In the genomic region with DNA sequence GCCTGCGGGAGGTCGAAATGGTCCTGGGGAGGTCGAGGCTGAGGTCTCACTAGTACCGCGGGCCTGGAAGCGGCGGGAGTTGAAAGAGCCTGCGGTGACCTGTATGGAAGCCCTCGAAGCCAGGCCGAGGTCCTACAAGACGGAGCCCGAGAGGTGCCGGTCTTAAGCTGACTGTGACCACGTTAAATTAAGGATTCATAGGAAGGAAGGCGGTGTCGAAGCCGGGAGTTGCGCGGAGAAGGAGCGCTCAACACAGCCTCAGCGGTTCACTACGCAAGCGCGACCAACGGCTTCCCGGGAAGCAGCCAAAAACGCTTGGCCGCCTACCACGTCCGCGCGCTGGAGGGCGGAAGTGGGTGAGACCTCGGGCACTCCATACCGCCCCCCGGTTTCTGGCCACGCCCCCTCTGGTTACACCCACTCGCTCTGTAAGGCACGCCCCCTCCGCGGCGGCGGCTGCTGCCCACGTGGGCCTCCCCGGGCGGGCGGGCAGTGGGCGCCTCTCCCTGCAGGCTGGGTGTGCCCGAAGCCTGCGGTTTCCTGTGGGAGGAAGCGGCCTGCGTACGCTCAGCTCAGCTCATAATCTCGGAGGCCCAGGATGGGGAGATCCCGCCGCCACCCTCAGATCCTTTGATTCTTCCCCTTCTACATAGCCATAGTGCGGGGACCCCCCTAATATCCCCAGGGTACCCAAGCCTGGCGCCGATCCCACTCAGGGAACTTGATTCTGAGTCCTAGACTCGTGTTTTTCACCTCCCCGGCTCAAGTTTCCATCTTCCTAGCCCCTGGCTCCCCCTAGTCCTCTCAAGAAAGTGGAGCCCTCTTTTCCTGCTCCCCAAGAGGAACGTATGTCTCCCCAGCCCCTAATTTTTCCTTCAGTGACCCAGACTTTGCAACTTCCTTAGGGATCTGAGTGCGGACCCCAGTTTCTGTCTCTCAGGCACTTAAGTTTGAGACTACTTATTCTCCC, we compare ENCODE assay signal across 8 cellular contexts. TPM values are rescaled to one million over a fixed set of nuclear protein-coding genes. Genes with fewer than 3 reads are reported as not detected.
DNase-seq lines count a peak whose midpoint lies in the region; ATAC-seq and TF ChIP-seq lines count a peak whose summit lies in the region.

No MANE protein-coding gene starts in this region.

- DNase-seq in GM23248, result peak; percentile 99
- DNase-seq in Panc1 (ENCODE audit: low read depth, low spot score), result no peak
- DNase-seq in activated T-cell treated with anti-CD3 and anti-CD28 coated beads, Interleukin-2, amount 50 U/mL, for 72 hours, result peak; percentile 99 to 100
- DNase-seq in esophagus squamous epithelium (lab: John Stamatoyannopoulos, UW), result peak; percentile 95
- peak; percentile 99 for DNase-seq in naive B cell
- DNase-seq in stimulated activated CD8-positive, alpha-beta memory T cell treated with anti-CD3 and anti-CD28 coated beads, Interleukin-7, amount 100 ng/mL, for 48 hours (ENCODE audit: extremely low read depth in 1 of 2, low read depth in 1 of 2), result peak; percentile 97 to 99

- intact Hi-C loops in Panc1 (cut with micrococcal nuclease; ENCODE audit: unreplicated experiment), result no loop called here
- intact Hi-C loops in esophagus squamous epithelium (cut with DNase I), result no loop called here

- H3K9me2 ChIP-seq in DOHH2 (replicated peaks; ENCODE audit: control insufficient read depth, low read length) (no peaks in the 10 kb centered on the region), GM23248 (ENCODE audit: insufficient read depth) (no peaks in the 10 kb centered on the region)

- H3K4me1 Mint-ChIP-seq in activated T-cell treated with anti-CD3 and anti-CD28 coated beads, Interleukin-2, amount 50 U/mL, for 72 hours (ENCODE audit: low read depth), result peaks cover 68% of the 10 kb centered on the region
- H3K4me1 Mint-ChIP-seq in naive B cell, result peaks cover 57 to 69% (median 63%) of the 10 kb centered on the region in 3 donors

- in situ Hi-C loops in GM23248 (cut with MboI), result no loop called here
- in situ Hi-C loops in Panc1 (cut with HindIII; ENCODE audit: low pct_unique_long_range_greater_than_20kb, low sequenced_read_pairs), result no loop called here

- H3K9me3 ChIP-seq in DOHH2 (ENCODE audit: control insufficient read depth, insufficient read depth, low read length), result no peaks in the 10 kb centered on the region
- H3K9me3 ChIP-seq in GM23248 (ENCODE audit: low read depth), result no peaks in the 10 kb centered on the region
- H3K9me3 ChIP-seq in KOPT-K1 (ENCODE audit: insufficient read depth, low read length, poor library complexity, severe bottlenecking), result no peaks in the 10 kb centered on the region
- no peaks in the 10 kb centered on the region for H3K9me3 ChIP-seq in Panc1 (ENCODE audit: control insufficient read depth, insufficient read depth, low read depth, low read length)
- H3K9me3 ChIP-seq in esophagus squamous epithelium, result no peaks in the 10 kb centered on the region

- TF ChIP-seq POLR2A in esophagus squamous epithelium (IDR thresholded peaks at IDR 0.05), result peak in 3 of 4 donors; percentile 39 to 84 (median 53)

- H3K4me2 ChIP-seq in DOHH2 (ENCODE audit: low read length) (peak overlapping the region; percentile 99), GM23248 (ENCODE audit: unreplicated experiment) (peak overlapping the region; percentile 94)

- H3K9me3 Mint-ChIP-seq in activated T-cell treated with anti-CD3 and anti-CD28 coated beads, Interleukin-2, amount 50 U/mL, for 72 hours, result no peaks in the 10 kb centered on the region
- peaks cover 0 to 5% (median 0%) of the 10 kb centered on the region in 7 donors for H3K9me3 Mint-ChIP-seq in naive B cell

- no TSS peak for BruUV-seq in Panc1 (replicated peaks; lab: Mats Ljungman, UMichigan)

- no peaks in the 10 kb centered on the region for H4K20me1 ChIP-seq in DOHH2 (ENCODE audit: control insufficient read depth, insufficient read depth, low read depth, low read length)
- no peaks in the 10 kb centered on the region for H4K20me1 ChIP-seq in GM23248 (ENCODE audit: insufficient read depth)

- H3K4me1 ChIP-seq in DOHH2 (ENCODE audit: control insufficient read depth, low read length) (peaks cover 62% of the 10 kb centered on the region), GM23248 (ENCODE audit: insufficient read depth) (peaks cover 29% of the 10 kb centered on the region), Panc1 (ENCODE audit: control insufficient read depth, insufficient read depth, low read length) (peaks cover 14% of the 10 kb centered on the region), esophagus squamous epithelium (peaks cover 17 to 71% (median 40%) of the 10 kb centered on the region in 3 donors)

- peak; percentile 73 for ATAC-seq in Panc1
- peak; percentile 71 to 74 for ATAC-seq in activated T-cell treated with anti-CD3 and anti-CD28 coated beads, Interleukin-2, amount 50 U/mL, for 72 hours (replicated peaks in 1 of 2)
- peak; percentile 70 to 72 for ATAC-seq in naive B cell (ENCODE audit: low read depth in 2 of 2)

- H3K9ac ChIP-seq in GM23248, result peak overlapping the region; percentile 87

- H2AFZ ChIP-seq in GM23248, result peak overlapping the region; percentile 86

- H3K4me3 ChIP-seq in DOHH2 (ENCODE audit: low read length) (peak overlapping the region; percentile 84), GM23248 (peak overlapping the region; percentile 70), Panc1 (ENCODE audit: low read depth in 2 of 2, low read length in 2 of 2) (peak overlapping the region; percentile 54 to 67), esophagus squamous epithelium (peak overlapping the region; percentile 52 to 83 (median 61))

- peaks cover 17% of the 10 kb centered on the region for H3K79me2 ChIP-seq in DOHH2 (ENCODE audit: control insufficient read depth, low read length)
- H3K79me2 ChIP-seq in GM23248 (ENCODE audit: insufficient read depth), result peaks cover 14% of the 10 kb centered on the region

- WGBS in GM23248 (ENCODE audit: low coverage in 1 of 2, low lambda C conversion rate in 2 of 2, missing lambda C conversion rate in 2 of 2), 2 experiments, result 3 to 4% methylated on average over 40 to 56 of the region's 63 CpGs
- 3 to 11% methylated on average over 9 to 37 of the region's 63 CpGs for WGBS in esophagus squamous epithelium, 2 donors

- no peak for TF ChIP-seq CTCF in DOHH2 (IDR thresholded peaks at IDR 0.05; ENCODE audit: low read depth, low read length, poor library complexity, severe bottlenecking)
- TF ChIP-seq CTCF in Panc1 (IDR thresholded peaks at IDR 0.05), result no peak
- peak in 2 of 6 experiments; percentile 14 to 20 for TF ChIP-seq CTCF in esophagus squamous epithelium (IDR thresholded peaks at IDR 0.05)

- peaks cover 12% of the 10 kb centered on the region for H3F3A ChIP-seq in DOHH2 (ENCODE audit: control insufficient read depth, insufficient read depth)
- peaks cover 28% of the 10 kb centered on the region for H3F3A ChIP-seq in GM23248 (ENCODE audit: insufficient read depth)

- H3K36me3 ChIP-seq in DOHH2 (ENCODE audit: control insufficient read depth, low read length) (no peaks in the 10 kb centered on the region; the same call in 1 of the 2 replicates), GM23248 (ENCODE audit: low read depth) (no peaks in the 10 kb centered on the region), KOPT-K1 (ENCODE audit: insufficient read depth, low read length) (no peaks in the 10 kb centered on the region), Panc1 (ENCODE audit: control insufficient read depth, insufficient read depth, low read length) (no peaks in the 10 kb centered on the region), esophagus squamous epithelium (no peaks in the 10 kb centered on the region)

- no peaks in the 10 kb centered on the region for H3K27me3 Mint-ChIP-seq in activated T-cell treated with anti-CD3 and anti-CD28 coated beads, Interleukin-2, amount 50 U/mL, for 72 hours (ENCODE audit: low read depth)
- H3K27me3 Mint-ChIP-seq in naive B cell, result no peaks in the 10 kb centered on the region

- peak overlapping the region; percentile 96 for H3K27ac Mint-ChIP-seq in activated T-cell treated with anti-CD3 and anti-CD28 coated beads, Interleukin-2, amount 50 U/mL, for 72 hours
- peak overlapping the region; percentile 95 to 100 (median 100) for H3K27ac Mint-ChIP-seq in naive B cell

- H3K36me3 Mint-ChIP-seq in activated T-cell treated with anti-CD3 and anti-CD28 coated beads, Interleukin-2, amount 50 U/mL, for 72 hours (ENCODE audit: insufficient read depth in 2 of 2), result peaks cover 2 to 6% of the 10 kb centered on the region in 2 donors
- H3K36me3 Mint-ChIP-seq in naive B cell, result peaks cover 0 to 9% of the 10 kb centered on the region in 2 donors

- peak overlapping the region; percentile 93 for H3K27ac ChIP-seq in DOHH2 (ENCODE audit: low read depth, low read length)
- H3K27ac ChIP-seq in GM23248, result peak overlapping the region; percentile 94
- peak overlapping the region; percentile 98 for H3K27ac ChIP-seq in KOPT-K1 (ENCODE audit: low read depth, low read length, poor library complexity, severe bottlenecking)
- peak overlapping the region; percentile 96 for H3K27ac ChIP-seq in Panc1 (ENCODE audit: low read length)
- H3K27ac ChIP-seq in esophagus squamous epithelium, result peak overlapping the region; percentile 98 to 99 (median 98)

- no peaks in the 10 kb centered on the region for H3K27me3 ChIP-seq in DOHH2 (ENCODE audit: control insufficient read depth, low read length)
- no peaks in the 10 kb centered on the region for H3K27me3 ChIP-seq in GM23248 (replicated peaks; ENCODE audit: insufficient read depth)
- no peaks in the 10 kb centered on the region for H3K27me3 ChIP-seq in Panc1 (ENCODE audit: control insufficient read depth, insufficient read depth, low read length)
- no peaks in the 10 kb centered on the region for H3K27me3 ChIP-seq in esophagus squamous epithelium

- POLR2A ChIA-PET in Panc1 (lab: Charles Lee), result interaction anchor here (1.9 kb wide), 1 partner anchor 11 kb away, joined by 4 read pairs; no protein-coding TSS in a partner anchor

- CTCF ChIA-PET in Panc1 (lab: Charles Lee), result interaction anchor here (3.0 kb wide), 1 partner anchor 12 kb away, joined by 20 read pairs; no protein-coding TSS in a partner anchor

- H3K4me3 Mint-ChIP-seq in activated T-cell treated with anti-CD3 and anti-CD28 coated beads, Interleukin-2, amount 50 U/mL, for 72 hours, result peak overlapping the region; percentile 93 to 95
- H3K4me3 Mint-ChIP-seq in naive B cell, result peak overlapping the region; percentile 89 to 100 (median 96)

RNA-seq across cellular contexts. Expression of a gene that starts 3.4 kb away (rescaled TPM):
- total RNA-seq in GM23248 (2014; rRNA removed; shearing (Covaris generic)), result 165 and 196 TPM in 2 replicates
- polyA plus RNA-seq in GM23248 (2016; fragmentation: Nextera tagmentation; extraction: Ambion mirVana), result 716 and 742 TPM in 2 replicates
- total RNA-seq in Panc1 (2021; ENCODE audit: unreplicated experiment), result 171 TPM
- 325 TPM for polyA plus RNA-seq in Panc1 (2012; ENCODE audit: insufficient read length)
- total RNA-seq in activated T-cell treated with anti-CD3 and anti-CD28 coated beads, Interleukin-2, amount 50 U/mL, for 72 hours, result 100 to 1,000 TPM; 150 to 174 TPM
- total RNA-seq in esophagus squamous epithelium, result 10 to 100 TPM in 1 of 4 donors, 1 to 10 TPM in 3; 2.0 to 23.7 (median 6.0) TPM
- polyA plus RNA-seq in naive B cell (ENCODE audit: low read depth in 6 of 6), result 100 to 1,000 TPM; 305 to 450 (median 425) TPM

RNA-seq across cellular contexts. Expression of a gene that starts 41.8 kb away (rescaled TPM):
- 7.6 and 27.1 TPM in 2 replicates for total RNA-seq in GM23248 (2014; rRNA removed; shearing (Covaris generic))
- 8.6 and 9.9 TPM in 2 replicates for polyA plus RNA-seq in GM23248 (2016; fragmentation: Nextera tagmentation; extraction: Ambion mirVana)
- 6.6 TPM for total RNA-seq in Panc1 (2021; ENCODE audit: unreplicated experiment)
- polyA plus RNA-seq in Panc1 (2012; ENCODE audit: insufficient read length), result 6.2 TPM
- 10 to 100 TPM; 20.9 to 26.2 TPM for total RNA-seq in activated T-cell treated with anti-CD3 and anti-CD28 coated beads, Interleukin-2, amount 50 U/mL, for 72 hours
- 1 to 10 TPM; 3.2 to 9.3 (median 6.2) TPM for total RNA-seq in esophagus squamous epithelium
- polyA plus RNA-seq in naive B cell (ENCODE audit: low read depth in 6 of 6), result 10 to 100 TPM in 1 of 6 donors, 1 to 10 TPM in 5; 3.9 to 12.1 (median 5.9) TPM

RNA-seq across cellular contexts. Expression of a gene that starts 42.3 kb away (rescaled TPM):
- total RNA-seq in GM23248 (2014; rRNA removed; shearing (Covaris generic)), result not detected in 2 replicates
- polyA plus RNA-seq in GM23248 (2016; fragmentation: Nextera tagmentation; extraction: Ambion mirVana) (not detected in 2 replicates), naive B cell (ENCODE audit: low read depth in 6 of 6) (not detected)
- total RNA-seq in Panc1 (2021; ENCODE audit: unreplicated experiment) (0.39 TPM), esophagus squamous epithelium (not detected)
- polyA plus RNA-seq in Panc1 (2012; ENCODE audit: insufficient read length), result 1.0 TPM
- under 1 TPM; 0.25 to 0.34 TPM for total RNA-seq in activated T-cell treated with anti-CD3 and anti-CD28 coated beads, Interleukin-2, amount 50 U/mL, for 72 hours

RNA-seq across cellular contexts. Expression of a gene that starts 52.0 kb away (rescaled TPM):
- total RNA-seq in GM23248 (2014; rRNA removed; shearing (Covaris generic)), result 0.13 and 0.22 TPM in 2 replicates
- polyA plus RNA-seq in GM23248 (2016; fragmentation: Nextera tagmentation; extraction: Ambion mirVana) (not detected in 2 replicates), naive B cell (ENCODE audit: low read depth in 6 of 6) (under 1 TPM in 2 of 6 donors, not detected in 4; 0.29 to 0.41 TPM)
- total RNA-seq in Panc1 (2021; ENCODE audit: unreplicated experiment) (2.9 TPM), esophagus squamous epithelium (not detected)
- polyA plus RNA-seq in Panc1 (2012; ENCODE audit: insufficient read length), result 1.1 TPM
- total RNA-seq in activated T-cell treated with anti-CD3 and anti-CD28 coated beads, Interleukin-2, amount 50 U/mL, for 72 hours, result under 1 TPM in 1 of 2 donors, not detected in 1; 0.14 TPM
